ENCODE assay signal across 8 cellular contexts in the genomic region with DNA sequence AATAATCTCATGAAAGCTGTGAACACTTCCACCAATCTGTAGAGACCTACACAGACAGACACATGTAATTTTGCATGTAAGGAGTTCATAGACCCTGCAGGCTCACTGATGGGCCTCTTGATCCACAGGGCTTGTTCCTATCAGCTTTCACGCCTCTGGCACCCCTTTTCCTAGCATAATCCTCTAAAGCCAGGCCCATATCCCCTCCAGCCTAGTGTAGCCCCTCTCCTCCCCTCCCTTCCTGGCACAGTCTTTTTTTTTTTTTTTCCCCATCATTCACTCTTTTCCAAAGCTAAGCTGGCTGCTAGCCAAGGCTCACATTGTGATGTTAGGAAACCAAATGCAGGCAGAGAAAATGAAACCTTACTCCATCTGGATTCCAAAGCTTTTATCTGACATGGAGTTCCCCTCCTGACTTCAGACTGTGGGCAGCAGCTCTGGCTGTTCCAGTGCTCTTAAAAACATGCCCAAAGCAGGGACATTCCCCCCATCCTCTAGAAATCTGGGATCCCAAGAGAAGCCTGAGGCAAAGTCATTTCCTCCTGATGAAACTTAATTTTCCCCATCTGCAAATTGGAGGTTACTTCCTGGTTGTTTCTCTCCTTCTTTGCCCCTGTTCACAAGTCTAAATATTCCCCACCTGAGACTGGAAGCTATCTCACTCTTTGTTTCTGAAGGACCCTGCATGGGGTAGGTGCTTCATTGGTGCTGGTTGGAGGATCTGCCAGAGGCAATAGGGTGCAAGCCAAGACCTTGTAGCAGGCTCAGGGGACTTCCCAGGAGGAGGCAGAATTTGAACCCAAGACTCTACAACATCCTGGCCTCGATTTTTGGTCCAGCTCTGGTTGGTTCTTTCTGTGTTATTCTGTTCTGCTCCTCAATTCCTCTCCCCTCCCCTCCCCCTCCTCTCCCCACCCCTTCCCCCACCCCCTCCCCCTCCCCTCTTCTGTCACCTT. TPM values are rescaled to one million over a fixed set of nuclear protein-coding genes. Genes with fewer than 3 reads are reported as not detected.
A peak's percentile ranks its signal among the peaks of the same experiment; 100 is the strongest.
DNase-seq lines count a peak whose midpoint lies in the region; ATAC-seq, FAIRE-seq and TF ChIP-seq lines count a peak whose summit lies in the region.

No MANE protein-coding gene starts in this region.

- no peaks in the 10 kb centered on the region for H3K27me3 ChIP-seq in breast epithelium
- H3K27me3 ChIP-seq in thymus (ENCODE audit: control insufficient read depth, insufficient read depth): no peaks in the 10 kb centered on the region

- H3K4me3 Mint-ChIP-seq in MCF 10A (ENCODE audit: unreplicated experiment): no peak overlapping the region

- no peaks in the 10 kb centered on the region for H3K4me1 ChIP-seq in breast epithelium
- peaks cover 13% of the 10 kb centered on the region for H3K4me1 ChIP-seq in thymus (ENCODE audit: control insufficient read depth, insufficient read depth, low read length)

- H3K36me3 Mint-ChIP-seq in MCF 10A (ENCODE audit: insufficient read depth, unreplicated experiment): no peaks in the 10 kb centered on the region

- H3K27me3 Mint-ChIP-seq in MCF 10A (ENCODE audit: insufficient read depth, unreplicated experiment): no peaks in the 10 kb centered on the region

- intact Hi-C loops in MCF 10A (cut with micrococcal nuclease): no loop called here
- intact Hi-C loops in breast epithelium (cut with DNase I; ENCODE audit: low total_unique reads): loop anchor here (5.0 kb wide), 1 partner anchor 393 kb away; no protein-coding TSS in a partner anchor

- peaks cover 15% of the 10 kb centered on the region for H3K4me1 Mint-ChIP-seq in MCF 10A (ENCODE audit: insufficient read depth, unreplicated experiment)

- DNase-seq in MCF 10A (ENCODE audit: unreplicated experiment) (peak; percentile 79), breast epithelium (ENCODE audit: low spot score in 2 of 2) (no peak), RPMI7951 (ENCODE audit: low read depth) (peak; percentile 73), fibroblast of villous mesenchyme (ENCODE audit: low read depth) (peak; percentile 58), GM12892 (ENCODE audit: insufficient read length) (no peak), GM20000 (ENCODE audit: low spot score) (no peak)

- CTCF ChIA-PET in MCF 10A (lab: Yijun Ruan, JAX): no interaction called here

- BruUV-seq in MCF 10A (replicated peaks; lab: Mats Ljungman, UMichigan): no TSS peak

- no peaks in the 10 kb centered on the region for H3K9me3 Mint-ChIP-seq in MCF 10A (ENCODE audit: unreplicated experiment)

- TF ChIP-seq POLR2A in breast epithelium (IDR thresholded peaks at IDR 0.05): no peak
- TF ChIP-seq POLR2A in GM12892 (IDR thresholded peaks at IDR 0.05; ENCODE audit: low read depth, low read length): no peak

- H3K27ac Mint-ChIP-seq in MCF 10A (ENCODE audit: low read depth, unreplicated experiment): peak overlapping the region; percentile 20

- H3K9me3 ChIP-seq in breast epithelium (peaks cover 0 to 4% of the 10 kb centered on the region in 2 donors), thymus (ENCODE audit: control insufficient read depth) (no peaks in the 10 kb centered on the region)

- no peak overlapping the region for H3K4me3 ChIP-seq in breast epithelium
- no peak overlapping the region for H3K4me3 ChIP-seq in fibroblast of villous mesenchyme (ENCODE audit: low read depth, low read length)
- H3K4me3 ChIP-seq in thymus (ENCODE audit: low read length): no peak overlapping the region

- no peak for ATAC-seq in HG02840 (IDR thresholded peaks at IDR 0.05; ENCODE audit: low FRiP score, unreplicated experiment)

- H3K36me3 ChIP-seq in breast epithelium (no peaks in the 10 kb centered on the region), thymus (ENCODE audit: control insufficient read depth, insufficient read depth) (no peaks in the 10 kb centered on the region)

- TF ChIP-seq CTCF in MCF 10A (IDR thresholded peaks at IDR 0.05; ENCODE audit: unreplicated experiment) (no peak), breast epithelium (IDR thresholded peaks at IDR 0.05) (no peak), fibroblast of villous mesenchyme (IDR thresholded peaks at IDR 0.05; ENCODE audit: insufficient read depth, low read depth, low read length) (no peak), GM20000 (IDR thresholded peaks at IDR 0.05; ENCODE audit: extremely low read depth, missing control alignments) (no peak)

- FAIRE-seq in GM12892 (lab: Jason Lieb, UNC): no peak

- H3K27ac ChIP-seq in breast epithelium: no peak overlapping the region
- peak overlapping the region; percentile 46 for H3K27ac ChIP-seq in thymus (ENCODE audit: low read depth)

- WGBS in thymus: 92% methylated on average over 2 of the region's 2 CpGs

- POLR2A ChIA-PET in MCF 10A (lab: Yijun Ruan, JAX): interaction anchor here (0.7 kb wide), 1 partner anchor 19 kb away, joined by 3 read pairs; no protein-coding TSS in a partner anchor

RNA-seq across cellular contexts. Expression of a gene that starts 9.9 kb away (rescaled TPM):
- not detected in 2 replicates for total RNA-seq in MCF 10A (2022)
- 1 to 10 TPM; 3.5 to 7.6 (median 4.6) TPM for total RNA-seq in breast epithelium
- 2.7 and 4.0 TPM in 2 replicates for total RNA-seq in RPMI7951 (2014; rRNA removed; shearing (Covaris generic))
- under 0.01 TPM in 1 of 2 replicates, not detected in the other for total RNA-seq in fibroblast of villous mesenchyme
- 27.4 TPM for polyA plus RNA-seq in thymus
- 23.2 TPM for polyA plus RNA-seq in GM12892 (2012; ENCODE audit: missing spikeins)

RNA-seq across cellular contexts. Expression of a gene that starts 21.4 kb away (rescaled TPM):
- not detected in 2 replicates for total RNA-seq in MCF 10A (2022)
- total RNA-seq in breast epithelium: under 1 TPM in 1 of 3 donors, not detected in 2; 0.16 TPM
- not detected in 2 replicates for total RNA-seq in RPMI7951 (2014; rRNA removed; shearing (Covaris generic))
- not detected in 2 replicates for total RNA-seq in fibroblast of villous mesenchyme
- 0.82 TPM for polyA plus RNA-seq in thymus
- polyA plus RNA-seq in GM12892 (2012; ENCODE audit: missing spikeins): not detected

RNA-seq across cellular contexts. Expression of a gene that starts 40.5 kb away (rescaled TPM):
- total RNA-seq in MCF 10A (2022): 0.44 and 2.6 TPM in 2 replicates
- not detected for total RNA-seq in breast epithelium
- 0.96 and 2.4 TPM in 2 replicates for total RNA-seq in RPMI7951 (2014; rRNA removed; shearing (Covaris generic))
- 0.32 and 0.43 TPM in 2 replicates for total RNA-seq in fibroblast of villous mesenchyme
- polyA plus RNA-seq in thymus: 1.1 TPM
- 8.5 TPM for polyA plus RNA-seq in GM12892 (2012; ENCODE audit: missing spikeins)

RNA-seq across cellular contexts. Expression of a gene that starts 53.4 kb away (rescaled TPM):
- not detected in 2 replicates for total RNA-seq in MCF 10A (2022)
- total RNA-seq in breast epithelium: not detected
- not detected in 2 replicates for total RNA-seq in RPMI7951 (2014; rRNA removed; shearing (Covaris generic))
- not detected in 2 replicates for total RNA-seq in fibroblast of villous mesenchyme
- 0.11 TPM for polyA plus RNA-seq in thymus
- polyA plus RNA-seq in GM12892 (2012; ENCODE audit: missing spikeins): not detected

Comparison
In these comparisons a context has a peak if more than half of its experiments do, and no peak if none do; other contexts are left out.
1. DNase-seq: peak in MCF 10A (single experiment), RPMI7951 (single experiment) and fibroblast of villous mesenchyme (single experiment); none in breast epithelium (0 of 2), GM12892 (single experiment) and GM20000 (single experiment).